In genomic region chr6:38942442-38942841, GRCh38 we compare ENCODE assay signal across 1 cellular context.
TF ChIP-seq lines count a peak whose summit lies in the region.

No MANE protein-coding gene starts in this region.

TF ChIP-seq in GM23338, 12 proteins besides CTCF, POLR2A, EP300 and RAD21 (continued from another document):
- TF ChIP-seq ETS1 (IDR thresholded peaks at IDR 0.05) (no peak), ZNF114 (CRISPR knock-in tag; IDR thresholded peaks at IDR 0.05) (no peak), EZH2 (IDR thresholded peaks at IDR 0.05; ENCODE audit: low read depth, unreplicated experiment) (no peak), CREB1 (CRISPR knock-in tag; IDR thresholded peaks at IDR 0.05; ENCODE audit: low read depth) (no peak), JUNB (IDR thresholded peaks at IDR 0.05; ENCODE audit: unreplicated experiment) (no peak), ZNF462 (CRISPR knock-in tag; IDR thresholded peaks at IDR 0.05) (no peak)
